Comparison of ENCODE assay signal across 8 cellular contexts in genomic region chr5:179697993-179698934, GRCh38.
DNase-seq lines count a peak whose midpoint lies in the region; ATAC-seq and TF ChIP-seq lines count a peak whose summit lies in the region.

No MANE protein-coding gene starts in this region.

- ATAC-seq in GM19023 (IDR thresholded peaks at IDR 0.05; ENCODE audit: unreplicated experiment) (peak; percentile 88), HG03280 (IDR thresholded peaks at IDR 0.05; ENCODE audit: unreplicated experiment) (peak; percentile 91)

- DNase-seq in AG09319 (ENCODE audit: extremely low read depth, low read depth) (peak; percentile 98), NCI-H345 (lab: John Stamatoyannopoulos, UW) (peak; percentile 100), cerebellar cortex (ENCODE audit: low spot score) (peak; percentile 99), islet precursor cell (peak; percentile 100)
- peak; percentile 97 to 99 (median 98) for DNase-seq in activated CD4-positive, CD25-positive, alpha-beta regulatory T cell (lab: John Stamatoyannopoulos, UW)
- peak; percentile 95 for DNase-seq in stimulated activated CD4-positive, alpha-beta T cell treated with anti-CD3 and anti-CD28 coated beads, Interleukin-12 subunit alpha, Interleukin-12 subunit beta, amount 100 ng/mL, for 4 hours

- TF ChIP-seq CTCF in AG09319 (IDR thresholded peaks at IDR 0.05; ENCODE audit: low read depth, low read length), result no peak

Comparison
In these comparisons a context has a peak if more than half of its experiments do, and no peak if none do; other contexts are left out.
1. Peak in every context shown above with its lines: DNase-seq and ATAC-seq.